8 cellular contexts compared by ENCODE assay signal in the genomic region with DNA sequence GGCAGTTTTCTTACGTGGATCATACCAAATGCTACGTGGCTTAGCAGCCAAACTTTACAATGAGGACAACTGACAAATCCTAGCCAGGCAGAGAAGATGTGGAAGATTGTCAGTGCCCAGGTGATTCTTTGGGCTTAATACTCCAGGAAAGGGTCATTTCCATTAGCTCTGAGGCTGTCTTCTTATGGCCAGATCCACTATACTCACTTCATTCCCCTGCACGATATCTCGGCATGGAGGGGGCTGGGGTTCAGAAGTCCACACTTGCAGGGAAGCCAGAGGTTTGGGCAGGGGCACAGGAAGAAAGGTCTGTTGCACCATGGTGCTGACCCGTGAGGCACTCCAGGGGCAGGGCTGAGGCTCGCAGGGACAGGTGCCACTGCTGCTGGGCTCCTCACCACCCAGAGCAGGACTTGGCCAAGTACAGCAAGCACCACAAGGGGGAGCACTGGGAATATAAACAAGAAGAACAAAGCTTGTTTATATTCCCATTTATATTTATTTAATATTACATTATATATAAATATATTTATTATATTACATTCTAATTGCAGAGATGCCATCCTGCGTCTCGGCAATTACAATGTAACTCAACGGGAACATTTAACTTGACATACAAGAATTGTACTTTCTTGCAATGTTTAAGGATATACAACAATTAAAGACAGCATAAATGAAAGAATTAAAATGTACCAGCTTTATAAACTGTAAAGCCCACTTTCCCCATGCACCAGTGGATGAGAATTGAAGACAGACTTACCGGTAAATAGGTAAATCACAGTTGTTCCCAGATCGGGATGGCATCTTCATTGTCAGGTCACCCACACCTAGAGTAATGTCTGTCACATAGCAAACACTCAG. TPM values are rescaled to one million over a fixed set of nuclear protein-coding genes. Genes with fewer than 3 reads are reported as not detected.
A peak's percentile ranks its signal among the peaks of the same experiment; 100 is the strongest.
DNase-seq lines count a peak whose midpoint lies in the region; ATAC-seq lines count a peak whose summit lies in the region.

No MANE protein-coding gene starts in this region.

- no peak overlapping the region for H2AK5ac ChIP-seq in mesenchymal stem cell (ENCODE audit: low read length, severe bottlenecking)

- peak; percentile 86 for DNase-seq in ELR (ENCODE audit: low read depth)
- peak; percentile 73 for DNase-seq in NCI-H748 (lab: John Stamatoyannopoulos, UW; ENCODE audit: unreplicated experiment)
- DNase-seq in activated CD4-positive, alpha-beta T cell treated with anti-CD3 and anti-CD28 coated beads, Interleukin-2, amount 50 U/mL, for 48 hours, result peak; percentile 68 to 76
- peak; percentile 70 for DNase-seq in ecto neural progenitor cell (ENCODE audit: low spot score)
- DNase-seq in mesenchymal stem cell, result peak; percentile 72
- DNase-seq in stimulated activated CD8-positive, alpha-beta memory T cell treated with anti-CD3 and anti-CD28 coated beads, Interleukin-15, amount 100 ng/mL, for 4 hours (ENCODE audit: low read depth in 2 of 2), result peak; percentile 10 to 15

- H2BK15ac ChIP-seq in mesenchymal stem cell (ENCODE audit: low read depth, poor library complexity, severe bottlenecking), result no peak overlapping the region

- no peak overlapping the region for H3K27ac ChIP-seq in mesenchymal stem cell (ENCODE audit: low read length, poor library complexity, severe bottlenecking)

- H3K23ac ChIP-seq in mesenchymal stem cell (ENCODE audit: low read length in 2 of 2), result no peak overlapping the region

- no peaks in the 10 kb centered on the region for H3K9me3 ChIP-seq in mesenchymal stem cell (ENCODE audit: control insufficient read depth, low read length)

- H4K91ac ChIP-seq in mesenchymal stem cell (ENCODE audit: low read length), result no peak overlapping the region

- no peak overlapping the region for H2BK120ac ChIP-seq in mesenchymal stem cell (ENCODE audit: low read depth, low read length)

- H2BK12ac ChIP-seq in mesenchymal stem cell (ENCODE audit: low read length in 2 of 2), result no peak overlapping the region

- H2AFZ ChIP-seq in mesenchymal stem cell (ENCODE audit: low read depth, low read length), result no peak overlapping the region

- H3K9ac ChIP-seq in mesenchymal stem cell (ENCODE audit: low read length), result no peak overlapping the region

- no peak overlapping the region for H3K4me2 ChIP-seq in mesenchymal stem cell (ENCODE audit: low read length, poor library complexity, severe bottlenecking)

- peak; percentile 70 for ATAC-seq in HG02981 (IDR thresholded peaks at IDR 0.05; ENCODE audit: unreplicated experiment)
- no peak for ATAC-seq in HG03571 (IDR thresholded peaks at IDR 0.05; ENCODE audit: unreplicated experiment)

- no peaks in the 10 kb centered on the region for H3K4me1 ChIP-seq in mesenchymal stem cell (ENCODE audit: control insufficient read depth, insufficient read depth, low read depth, low read length)

- no peak overlapping the region for H3K14ac ChIP-seq in mesenchymal stem cell (ENCODE audit: low read length in 2 of 2)

- H3K4me3 ChIP-seq in mesenchymal stem cell (ENCODE audit: insufficient read depth in 1 of 2, low read depth in 1 of 2, low read length in 2 of 2), result no peak overlapping the region

- H2BK5ac ChIP-seq in mesenchymal stem cell (ENCODE audit: low read depth, low read length, poor library complexity, severe bottlenecking), result no peak overlapping the region

- 70% methylated on average over 8 of the region's 11 CpGs for WGBS in mesenchymal stem cell

- no peak overlapping the region for H3K18ac ChIP-seq in mesenchymal stem cell (ENCODE audit: low read depth in 1 of 2, low read length in 2 of 2)

- no peak overlapping the region for H4K8ac ChIP-seq in mesenchymal stem cell (ENCODE audit: low read length)

- peaks cover 3 to 9% of the 10 kb centered on the region in 2 experiments for H3K27me3 ChIP-seq in mesenchymal stem cell (ENCODE audit: control insufficient read depth in 1 of 2, insufficient read depth in 1 of 2, low read length in 2 of 2)

- H3K79me1 ChIP-seq in mesenchymal stem cell (replicated peaks; ENCODE audit: low read length, poor library complexity, severe bottlenecking), result no peaks in the 10 kb centered on the region

- no peaks in the 10 kb centered on the region for H3K36me3 ChIP-seq in mesenchymal stem cell (ENCODE audit: control insufficient read depth in 1 of 2, insufficient read depth in 2 of 2, low read depth in 1 of 2, low read length in 2 of 2)

- no peak overlapping the region for H3K4ac ChIP-seq in mesenchymal stem cell (ENCODE audit: low read depth in 1 of 2, low read length in 2 of 2)

RNA-seq across cellular contexts. Expression of a gene that starts 27.2 kb away (rescaled TPM):
- not detected for polyA plus RNA-seq in mesenchymal stem cell (2013, experiment 1 of 2)
- polyA plus RNA-seq in mesenchymal stem cell (2013, experiment 2 of 2), result not detected

RNA-seq across cellular contexts. Expression of a gene that starts 33.5 kb away (rescaled TPM):
- polyA plus RNA-seq in mesenchymal stem cell (2013, experiment 1 of 2), result 22.3 TPM
- polyA plus RNA-seq in mesenchymal stem cell (2013, experiment 2 of 2), result 22.3 TPM

RNA-seq across cellular contexts. Expression of a gene that starts 43.8 kb away (rescaled TPM):
- not detected for polyA plus RNA-seq in mesenchymal stem cell (2013, experiment 1 of 2)
- not detected for polyA plus RNA-seq in mesenchymal stem cell (2013, experiment 2 of 2)

Comparison
In these comparisons a context has a peak if more than half of its experiments do, and no peak if none do; other contexts are left out.
1. DNase-seq: peak in every context shown above with its lines; median percentile 86 in ELR; 73 in NCI-H748; 72 in activated CD4-positive, alpha-beta T cell treated with anti-CD3 and anti-CD28 coated beads, Interleukin-2, amount 50 U/mL, for 48 hours; 72 in mesenchymal stem cell; 70 in ecto neural progenitor cell; 12 in stimulated activated CD8-positive, alpha-beta memory T cell treated with anti-CD3 and anti-CD28 coated beads, Interleukin-15, amount 100 ng/mL, for 4 hours.